ENCODE assay signal across 12 cellular contexts in the genomic region with DNA sequence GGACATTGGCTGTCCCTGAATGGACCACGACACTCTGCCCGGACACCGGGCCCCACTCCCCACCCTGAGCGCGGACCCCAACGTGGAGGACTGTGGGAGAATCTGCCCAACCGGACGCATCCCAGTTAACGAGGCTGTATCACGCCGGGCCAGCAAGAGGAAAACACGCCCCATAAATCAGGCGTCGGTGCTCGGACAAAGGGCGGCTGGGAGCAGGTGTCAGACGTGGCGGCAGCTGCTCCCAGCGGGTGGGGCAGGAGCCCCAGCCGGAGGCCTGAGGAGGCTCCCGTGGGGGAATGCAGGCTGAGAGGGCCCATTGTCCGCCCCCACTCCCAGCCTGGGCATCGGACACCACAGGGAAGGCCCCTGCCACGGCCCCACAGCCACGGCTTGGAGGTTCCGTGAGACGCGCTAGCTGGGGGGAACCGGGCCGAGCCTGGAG. TPM values are rescaled to one million over a fixed set of nuclear protein-coding genes. Genes with fewer than 3 reads are reported as not detected.
DNase-seq lines count a peak whose midpoint lies in the region; ATAC-seq and TF ChIP-seq lines count a peak whose summit lies in the region.
"Had no signal": no experiment of that assay in that cellular context is flagged by ENCODE, and none has a peak within 500 bp of the region (broad histone marks: within the 10 kb centered on the region; RNA-seq: fewer than 3 reads in every experiment).

No MANE protein-coding gene starts in this region.

- no peaks in the 10 kb centered on the region for H3K27me3 Mint-ChIP-seq in stimulated activated naive CD8-positive, alpha-beta T cell treated with anti-CD3 and anti-CD28 coated beads, Interleukin-15, amount 100 ng/mL, for 72 hours
- H3K27me3 Mint-ChIP-seq in chondrocyte (ENCODE audit: low read depth) (no peaks in the 10 kb centered on the region), T-cell (no peaks in the 10 kb centered on the region)
- H3K27me3 Mint-ChIP-seq: activated B cell treated with CpG ODN at 0.5 μM for 24 hours; activated naive CD8-positive, alpha-beta T cell treated with anti-CD3 and anti-CD28 coated beads for 36 hours had no signal

- ATAC-seq in gastroesophageal sphincter: peak; percentile 18
- ATAC-seq in GM18519 (IDR thresholded peaks at IDR 0.05; ENCODE audit: low FRiP score, unreplicated experiment): no peak
- no peak for ATAC-seq in stimulated activated naive CD8-positive, alpha-beta T cell treated with anti-CD3 and anti-CD28 coated beads, Interleukin-15, amount 100 ng/mL, for 72 hours
- no peak for ATAC-seq in T-cell (replicated peaks in 1 of 4)

- H3K9me3 ChIP-seq in gastroesophageal sphincter: no peaks in the 10 kb centered on the region
- H3K9me3 ChIP-seq: prostate gland had no signal

- H3K36me3 ChIP-seq in gastroesophageal sphincter: peaks cover 0 to 22% of the 10 kb centered on the region in 2 donors
- H3K36me3 ChIP-seq: prostate gland had no signal

- DNase-seq in DMS153 treated with DMSO at 0.1 percent for 48 hours (lab: John Stamatoyannopoulos, UW; ENCODE audit: unreplicated experiment) (peak; percentile 78), NCI-H2227 treated with DMSO at 0.1 percent for 48 hours (lab: John Stamatoyannopoulos, UW) (peak; percentile 14), posterior cingulate gyrus (peak in 9 of 10 donors; percentile 61 to 98 (median 76)), chondrocyte (ENCODE audit: low spot score) (no peak), T-cell (no peak)
- DNase-seq in stimulated activated naive CD8-positive, alpha-beta T cell treated with anti-CD3 and anti-CD28 coated beads, Interleukin-15, amount 100 ng/mL, for 72 hours: no peak
- DNase-seq: activated B cell treated with CpG ODN at 0.5 μM for 24 hours; activated naive CD8-positive, alpha-beta T cell treated with anti-CD3 and anti-CD28 coated beads for 36 hours; NCI-H446 treated with DMSO at 0.1 percent for 48 hours had no signal

- H3K4me1 Mint-ChIP-seq in stimulated activated naive CD8-positive, alpha-beta T cell treated with anti-CD3 and anti-CD28 coated beads, Interleukin-15, amount 100 ng/mL, for 72 hours: peaks cover 50% of the 10 kb centered on the region
- H3K4me1 Mint-ChIP-seq in chondrocyte (ENCODE audit: low read depth) (peaks cover 18% of the 10 kb centered on the region), T-cell (peaks cover 16 to 24% (median 22%) of the 10 kb centered on the region in 3 donors)

- no peak overlapping the region for H3K27ac Mint-ChIP-seq in stimulated activated naive CD8-positive, alpha-beta T cell treated with anti-CD3 and anti-CD28 coated beads, Interleukin-15, amount 100 ng/mL, for 72 hours
- H3K27ac Mint-ChIP-seq in chondrocyte (ENCODE audit: unreplicated experiment) (no peak overlapping the region), T-cell (no peak overlapping the region)
- H3K27ac Mint-ChIP-seq: activated B cell treated with CpG ODN at 0.5 μM for 24 hours; activated naive CD8-positive, alpha-beta T cell treated with anti-CD3 and anti-CD28 coated beads for 36 hours had no signal

- intact Hi-C loops in posterior cingulate gyrus (cut with DNase I): loop anchor here (1.0 to 5.0 kb wide), 2 partner anchors 17 to 34 kb away; no protein-coding TSS in a partner anchor

- no peak for TF ChIP-seq EP300 in gastroesophageal sphincter (IDR thresholded peaks at IDR 0.05)

- no peak overlapping the region for H3K4me3 ChIP-seq in gastroesophageal sphincter
- H3K4me3 ChIP-seq: prostate gland had no signal

- TF ChIP-seq CTCF in gastroesophageal sphincter (IDR thresholded peaks at IDR 0.05): no peak
- no peak for TF ChIP-seq CTCF in chondrocyte (IDR thresholded peaks at IDR 0.05)

- POLR2A ChIA-PET in T-cell (lab: Charles Lee): no interaction called here

- WGBS in gastroesophageal sphincter (ENCODE audit: low coverage in 1 of 2), 2 donors: no CpG with 5 or more reads among the region's 30 CpGs

- H3K27me3 ChIP-seq in gastroesophageal sphincter: no peaks in the 10 kb centered on the region

- no peak for TF ChIP-seq POLR2A in gastroesophageal sphincter (IDR thresholded peaks at IDR 0.05)

- H3K4me3 Mint-ChIP-seq in stimulated activated naive CD8-positive, alpha-beta T cell treated with anti-CD3 and anti-CD28 coated beads, Interleukin-15, amount 100 ng/mL, for 72 hours: no peak overlapping the region
- H3K4me3 Mint-ChIP-seq in chondrocyte (ENCODE audit: unreplicated experiment) (no peak overlapping the region), T-cell (no peak overlapping the region)
- H3K4me3 Mint-ChIP-seq: activated B cell treated with CpG ODN at 0.5 μM for 24 hours; activated naive CD8-positive, alpha-beta T cell treated with anti-CD3 and anti-CD28 coated beads for 36 hours had no signal

- H3K4me1 ChIP-seq in gastroesophageal sphincter: peaks cover 0 to 98% (median 55%) of the 10 kb centered on the region in 3 donors
- H3K4me1 ChIP-seq: prostate gland had no signal

- no peaks in the 10 kb centered on the region for H3K36me3 Mint-ChIP-seq in chondrocyte (ENCODE audit: low read depth)
- no peaks in the 10 kb centered on the region for H3K36me3 Mint-ChIP-seq in T-cell

- peak overlapping the region in 3 of 4 donors; percentile 76 to 80 (median 77) for H3K27ac ChIP-seq in gastroesophageal sphincter

- no peaks in the 10 kb centered on the region for H3K9me3 Mint-ChIP-seq in stimulated activated naive CD8-positive, alpha-beta T cell treated with anti-CD3 and anti-CD28 coated beads, Interleukin-15, amount 100 ng/mL, for 72 hours
- no peaks in the 10 kb centered on the region for H3K9me3 Mint-ChIP-seq in chondrocyte (ENCODE audit: low read depth)
- no peaks in the 10 kb centered on the region for H3K9me3 Mint-ChIP-seq in T-cell
- H3K9me3 Mint-ChIP-seq: activated B cell treated with CpG ODN at 0.5 μM for 24 hours; activated naive CD8-positive, alpha-beta T cell treated with anti-CD3 and anti-CD28 coated beads for 36 hours had no signal

- CTCF ChIA-PET in T-cell (lab: Charles Lee): no interaction called here

RNA-seq across cellular contexts. Expression of a gene that starts 19.2 kb away (rescaled TPM):
- total RNA-seq in gastroesophageal sphincter: 10 to 100 TPM; 31.1 to 72.1 (median 44.0) TPM
- 11.6 to 28.7 TPM (median 27.5 TPM) in 3 replicates for total RNA-seq in chondrocyte
- 10 to 100 TPM; 50.1 to 96.1 (median 84.1) TPM for total RNA-seq in T-cell

RNA-seq across cellular contexts. Expression of a gene that starts 43.8 kb away (rescaled TPM):
- total RNA-seq in gastroesophageal sphincter (10 to 100 TPM; 35.5 to 71.0 (median 50.5) TPM), chondrocyte (91.7 to 95.7 TPM (median 93.4 TPM) in 3 replicates), T-cell (10 to 100 TPM; 76.3 to 99.0 (median 92.4) TPM)

Comparison
In these comparisons a context has a peak if more than half of its experiments do, and no peak if none do; other contexts are left out.
1. DNase-seq: peak in DMS153 treated with DMSO at 0.1 percent for 48 hours (single experiment), NCI-H2227 treated with DMSO at 0.1 percent for 48 hours (single experiment) and posterior cingulate gyrus (9 of 10); none in stimulated activated naive CD8-positive, alpha-beta T cell treated with anti-CD3 and anti-CD28 coated beads, Interleukin-15, amount 100 ng/mL, for 72 hours (0 of 2), chondrocyte (single experiment) and T-cell (0 of 34).